In genomic region chr21:14562959-14563358, GRCh38 we compare ENCODE assay signal across 24 cellular contexts. TPM values are rescaled to one million over a fixed set of nuclear protein-coding genes. Genes with fewer than 3 reads are reported as not detected.
DNase-seq lines count a peak whose midpoint lies in the region; ATAC-seq, FAIRE-seq and TF ChIP-seq lines count a peak whose summit lies in the region.
"Had no signal": no experiment of that assay in that cellular context is flagged by ENCODE, and none has a peak within 500 bp of the region (broad histone marks: within the 10 kb centered on the region; RNA-seq: fewer than 3 reads in every experiment).

No MANE protein-coding gene starts in this region.

- TF ChIP-seq EP300 in transverse colon (IDR thresholded peaks at IDR 0.05; ENCODE audit: low read depth) (no peak), HepG2 (IDR thresholded peaks at IDR 0.05; ENCODE audit: low read depth in 2 of 2, low read length in 2 of 2) (no peak), HepG2 (CRISPR knock-in tag; IDR thresholded peaks at IDR 0.05; ENCODE audit: borderline replicate concordance) (no peak)

- no peak overlapping the region for H3K56ac ChIP-seq in IMR-90 (ENCODE audit: extremely low read depth, insufficient read depth, low read length)

- CTCF ChIA-PET in MCF 10A (lab: Yijun Ruan, JAX) (no interaction called here), IMR-90 (lab: Yijun Ruan, JAX) (no interaction called here), HepG2 (lab: Yijun Ruan, JAX; ENCODE audit: low intra/inter-chr PET ratio, low total read pairs) (no interaction called here)

- H3K27me3 ChIP-seq in breast epithelium (no peaks in the 10 kb centered on the region), IMR-90 (ENCODE audit: control insufficient read depth, insufficient read depth, low read length) (no peaks in the 10 kb centered on the region), transverse colon (no peaks in the 10 kb centered on the region), HepG2 (ENCODE audit: control insufficient read depth in 1 of 2, insufficient read depth in 2 of 2, low read length in 2 of 2) (no peaks in the 10 kb centered on the region)
- H3K27me3 ChIP-seq: BLaER1 treated with 17β-estradiol and CSF1 and Interleukin-3, amounts not matched to agents 10 nM and 100 nM had no signal

- H3K4me2 ChIP-seq in IMR-90 (ENCODE audit: low read depth, low read length) = no peak overlapping the region
- H3K4me2 ChIP-seq in HepG2 (ENCODE audit: low read depth, low read length) = no peak overlapping the region
- H3K4me2 ChIP-seq: BLaER1 treated with 17β-estradiol and CSF1 and Interleukin-3, amounts not matched to agents 10 nM and 100 nM had no signal

- H3K9me3 Mint-ChIP-seq in MCF 10A (ENCODE audit: unreplicated experiment) = peaks cover 33% of the 10 kb centered on the region

- no peak overlapping the region for H4K5ac ChIP-seq in IMR-90 (ENCODE audit: low read depth, low read length)

- FAIRE-seq in islet of Langerhans (lab: Jason Lieb, UNC) = peak; percentile 88
- FAIRE-seq in HepG2 (lab: Jason Lieb, UNC) = no peak
- FAIRE-seq: A204.1, D721Med, G401.6, GM12891, GM19239 had no signal

- H2AK9ac ChIP-seq in IMR-90 (replicated peaks; ENCODE audit: low read depth, low read length, poor library complexity) = no peak overlapping the region

- H3K79me2 ChIP-seq in HepG2 (ENCODE audit: insufficient read depth, low read length) = no peaks in the 10 kb centered on the region

- intact Hi-C loops in MCF 10A (cut with micrococcal nuclease) = no loop called here
- intact Hi-C loops in breast epithelium (cut with DNase I; ENCODE audit: low total_unique reads) = no loop called here
- intact Hi-C loops in IMR-90 (cut with micrococcal nuclease) = no loop called here
- intact Hi-C loops in transverse colon (cut with DNase I; ENCODE audit: low total_unique reads) = no loop called here
- intact Hi-C loops in HepG2 (cut with micrococcal nuclease; ENCODE audit: unreplicated experiment) = no loop called here

- H3K23ac ChIP-seq in IMR-90 (ENCODE audit: low read depth, low read length) = no peak overlapping the region

- H3K9me3 ChIP-seq in breast epithelium = no peaks in the 10 kb centered on the region
- H3K9me3 ChIP-seq in IMR-90 (ENCODE audit: control insufficient read depth, insufficient read depth, low read length) = peaks cover 4% of the 10 kb centered on the region
- H3K9me3 ChIP-seq in transverse colon = peaks cover 0 to 6% of the 10 kb centered on the region in 2 donors
- 0 out of 2 replicates have a peak, but pooled peaks cover 6% of the 10 kb centered on the region for H3K9me3 ChIP-seq in HepG2 (ENCODE audit: low read length)
- H3K9me3 ChIP-seq: Caco-2 had no signal

- no peak overlapping the region for H3K14ac ChIP-seq in IMR-90 (replicated peaks; ENCODE audit: low read depth, low read length)

- no peaks in the 10 kb centered on the region for H3K27me3 Mint-ChIP-seq in MCF 10A (ENCODE audit: insufficient read depth, unreplicated experiment)
- H3K27me3 Mint-ChIP-seq: B cell; CD4-positive, alpha-beta T cell had no signal

- TF ChIP-seq POLR2A in breast epithelium (IDR thresholded peaks at IDR 0.05) (no peak), IMR-90 (IDR thresholded peaks at IDR 0.05; ENCODE audit: low read depth, low read length) (no peak), transverse colon (IDR thresholded peaks at IDR 0.05) (no peak), HepG2 (IDR thresholded peaks at IDR 0.05; ENCODE audit: insufficient read depth in 1 of 2, low read depth in 2 of 2, low read length in 2 of 2) (no peak)

- no peak overlapping the region for H3K4me3 ChIP-seq in breast epithelium
- H3K4me3 ChIP-seq in IMR-90 (ENCODE audit: insufficient read depth, low read depth, low read length) = no peak overlapping the region
- no peak overlapping the region for H3K4me3 ChIP-seq in transverse colon
- no peak overlapping the region for H3K4me3 ChIP-seq in HepG2 (replicated peaks in 1 of 3; ENCODE audit: insufficient read depth in 1 of 3, low read depth in 2 of 3, low read length in 3 of 3)
- H3K4me3 ChIP-seq: BLaER1 treated with 17β-estradiol and CSF1 and Interleukin-3, amounts not matched to agents 10 nM and 100 nM had no signal

- H4K8ac ChIP-seq in IMR-90 (ENCODE audit: low read depth in 2 of 2, low read length in 2 of 2) = no peak overlapping the region

- no peak overlapping the region for H3K4ac ChIP-seq in IMR-90 (ENCODE audit: low read depth, low read length)

- no peak overlapping the region for H3K4me3 Mint-ChIP-seq in MCF 10A (ENCODE audit: unreplicated experiment)
- H3K4me3 Mint-ChIP-seq: B cell; CD4-positive, alpha-beta T cell; CD8-positive, alpha-beta T cell had no signal

- H3K36me3 Mint-ChIP-seq in MCF 10A (ENCODE audit: insufficient read depth, unreplicated experiment) = peaks cover 4% of the 10 kb centered on the region
- H3K36me3 Mint-ChIP-seq: CD8-positive, alpha-beta T cell had no signal

- no peak for DNase-seq in MCF 10A (ENCODE audit: unreplicated experiment)
- DNase-seq in breast epithelium (ENCODE audit: low spot score in 2 of 2) = no peak
- DNase-seq in IMR-90 = no peak
- DNase-seq in transverse colon = no peak
- DNase-seq in HepG2 (ENCODE audit: low spot score) = no peak
- DNase-seq: 8988T; AML-193; Caco-2; Calu3; CD4-positive, alpha-beta T cell; CD8-positive, alpha-beta T cell; DMS79 treated with DMSO at 0.1 percent for 48 hours; GF-D8 had no signal

- no peak overlapping the region for H2BK120ac ChIP-seq in IMR-90 (ENCODE audit: low read depth, low read length)

- H3K4me1 ChIP-seq in breast epithelium (no peaks in the 10 kb centered on the region), IMR-90 (ENCODE audit: control insufficient read depth, insufficient read depth, low read length) (no peaks in the 10 kb centered on the region), transverse colon (no peaks in the 10 kb centered on the region), HepG2 (ENCODE audit: insufficient read depth, low read length) (no peaks in the 10 kb centered on the region)
- H3K4me1 ChIP-seq: Caco-2 had no signal

- BruUV-seq in MCF 10A (replicated peaks; lab: Mats Ljungman, UMichigan) = no TSS peak
- BruUV-seq in IMR-90 (replicated peaks; lab: Mats Ljungman, UMichigan) = no TSS peak
- no TSS peak for BruUV-seq in HepG2 (replicated peaks; lab: Mats Ljungman, UMichigan)

- H3K27ac Mint-ChIP-seq in MCF 10A (ENCODE audit: low read depth, unreplicated experiment) = peak overlapping the region; percentile 67
- H3K27ac Mint-ChIP-seq: B cell; CD4-positive, alpha-beta T cell; CD8-positive, alpha-beta T cell had no signal

- POLR2A ChIA-PET in MCF 10A (lab: Yijun Ruan, JAX) = interaction anchor here (0.8 to 1.1 kb wide), 2 partner anchors 8 to 39 kb away, joined by 3 to 4 read pairs; no protein-coding TSS in a partner anchor
- POLR2A ChIA-PET in IMR-90 (lab: Charles Lee; ENCODE audit: unreplicated experiment) = no interaction called here
- POLR2A ChIA-PET in HepG2 (lab: Yijun Ruan, JAX) = no interaction called here

- no peak overlapping the region for H2BK5ac ChIP-seq in IMR-90 (ENCODE audit: low read depth, low read length, poor library complexity, severe bottlenecking)

- dilution Hi-C loops in IMR-90 (cut with HindIII; ENCODE audit: low sequenced_read_pairs, unreplicated experiment) = no loop called here

- no peaks in the 10 kb centered on the region for H3K79me1 ChIP-seq in IMR-90 (ENCODE audit: low read depth in 1 of 2, low read length in 2 of 2)

- H4K91ac ChIP-seq in IMR-90 (ENCODE audit: insufficient read depth, low read depth, low read length) = no peak overlapping the region

- H4K20me1 ChIP-seq in IMR-90 (ENCODE audit: insufficient read depth, low read length) (no peaks in the 10 kb centered on the region), HepG2 (ENCODE audit: insufficient read depth, low read length) (no peaks in the 10 kb centered on the region)
- H4K20me1 ChIP-seq: BLaER1 treated with 17β-estradiol and CSF1 and Interleukin-3, amounts not matched to agents 10 nM and 100 nM had no signal

- ATAC-seq in IMR-90 (ENCODE audit: low read depth) = no peak
- no peak for ATAC-seq in HG03521 (IDR thresholded peaks at IDR 0.05; ENCODE audit: unreplicated experiment)
- ATAC-seq in HepG2 = no peak
- ATAC-seq: CD8-positive, alpha-beta T cell had no signal

- H3K36me3 ChIP-seq in breast epithelium (no peaks in the 10 kb centered on the region), IMR-90 (ENCODE audit: control insufficient read depth, insufficient read depth, low read length) (no peaks in the 10 kb centered on the region), transverse colon (no peaks in the 10 kb centered on the region), HepG2 (replicated peaks in 1 of 2; ENCODE audit: control insufficient read depth in 1 of 2, insufficient read depth in 2 of 2, low read length in 2 of 2) (no peaks in the 10 kb centered on the region)
- H3K36me3 ChIP-seq: BLaER1 treated with 17β-estradiol and CSF1 and Interleukin-3, amounts not matched to agents 10 nM and 100 nM had no signal

- H3K9ac ChIP-seq in IMR-90 (ENCODE audit: low read depth, low read length) (no peak overlapping the region), HepG2 (ENCODE audit: insufficient read depth, low read depth, low read length) (no peak overlapping the region)
- H3K9ac ChIP-seq: BLaER1 treated with 17β-estradiol and CSF1 and Interleukin-3, amounts not matched to agents 10 nM and 100 nM had no signal

- H2BK20ac ChIP-seq in IMR-90 (ENCODE audit: low read depth, low read length) = no peak overlapping the region

- no peak for TF ChIP-seq RAD21 in IMR-90 (IDR thresholded peaks at IDR 0.05; ENCODE audit: low read length)
- TF ChIP-seq RAD21 in HepG2 (CRISPR knock-in tag; IDR thresholded peaks at IDR 0.05) = no peak

- peaks cover 6% of the 10 kb centered on the region for H3K4me1 Mint-ChIP-seq in MCF 10A (ENCODE audit: insufficient read depth, unreplicated experiment)

- TF ChIP-seq CTCF in MCF 10A (IDR thresholded peaks at IDR 0.05; ENCODE audit: unreplicated experiment) (no peak), breast epithelium (IDR thresholded peaks at IDR 0.05) (no peak), IMR-90 (conservative IDR thresholded peaks at IDR 0.05; ENCODE audit: low read depth, low read length) (no peak), transverse colon (IDR thresholded peaks at IDR 0.05) (no peak), HepG2 (CRISPR knock-in tag; IDR thresholded peaks at IDR 0.05) (no peak)

- H3K27ac ChIP-seq in breast epithelium (no peak overlapping the region), IMR-90 (ENCODE audit: insufficient read depth, low read length) (no peak overlapping the region), transverse colon (no peak overlapping the region), HepG2 (ENCODE audit: extremely low read length, insufficient read depth, low read length) (no peak overlapping the region)
- H3K27ac ChIP-seq: BLaER1 treated with 17β-estradiol and CSF1 and Interleukin-3, amounts not matched to agents 10 nM and 100 nM; C4-2B had no signal

- no peak overlapping the region for H2BK15ac ChIP-seq in IMR-90 (ENCODE audit: low read depth, low read length)

- no peak overlapping the region for H3K18ac ChIP-seq in IMR-90 (ENCODE audit: low read depth, low read length)

- H3K9me1 ChIP-seq in IMR-90 (ENCODE audit: insufficient read depth, low read length) = no peaks in the 10 kb centered on the region

- no peak overlapping the region for H2AK5ac ChIP-seq in IMR-90 (ENCODE audit: low read depth, low read length)

- H2AFZ ChIP-seq in IMR-90 (replicated peaks; ENCODE audit: low read length, poor library complexity) (no peak overlapping the region), HepG2 (ENCODE audit: low read length) (no peak overlapping the region)

- in situ Hi-C loops in IMR-90 (cut with MboI; ENCODE audit: low sequenced_read_pairs) (no loop called here), transverse colon (cut with MboI; ENCODE audit: low pct_ligation_motif_present in 1 of 4, low pct_unique_long_range_greater_than_20kb in 1 of 4, low sequenced_read_pairs in 3 of 4) (no loop called here), HepG2 (cut with HindIII; ENCODE audit: extremely low pct_ligation_motif_present, low pct_unique_long_range_greater_than_20kb) (no loop called here)

RNA-seq across cellular contexts. Expression of gene SAMSN1, which starts 16.8 kb away (rescaled TPM):
- total RNA-seq in MCF 10A (2022) (2.3 and 6.8 TPM in 2 replicates), breast epithelium (10 to 100 TPM in 2 of 3 donors, 1 to 10 TPM in 1; 7.5 to 15.4 (median 11.4) TPM), IMR-90 (2012; rRNA removed) (not detected in 2 replicates), transverse colon (1 to 10 TPM; 1.6 to 9.5 (median 5.2) TPM), HepG2 (2016; rRNA removed; fragmentation: Illumina TruSeq; extraction: Trizol) (not detected in 2 replicates)
- polyA plus RNA-seq in IMR-90 (2012; rRNA removed) (not detected in 2 replicates), HepG2 (2011; rRNA removed) (0.09 and 0.12 TPM in 2 replicates)
- polyA plus RNA-seq in IMR-90 (2012; cell fraction: cytosol; rRNA removed) = not detected in 2 replicates
- 0.03 TPM in 1 of 2 replicates, not detected in the other for polyA plus RNA-seq in IMR-90 (2012; cell fraction: nucleus; rRNA removed; ENCODE audit: low replicate concordance)
- total RNA-seq in HepG2 (2016; cell fraction: cytosol; rRNA removed; fragmentation: Illumina TruSeq; extraction: Trizol; ENCODE audit: low read depth) = not detected in 2 replicates
- not detected in 2 replicates for total RNA-seq in HepG2 (2016; cell fraction: insoluble cytoplasmic fraction; rRNA removed; fragmentation: Illumina TruSeq; extraction: Trizol)
- total RNA-seq in HepG2 (2016; cell fraction: membrane; rRNA removed; fragmentation: Illumina TruSeq; extraction: Trizol) = not detected in 2 replicates
- total RNA-seq in HepG2 (2016; cell fraction: nucleus; rRNA removed; fragmentation: Illumina TruSeq; extraction: Trizol) = not detected in 2 replicates
- not detected in 2 replicates for polyA plus RNA-seq in HepG2 (2011; cell fraction: cytosol; rRNA removed)
- polyA plus RNA-seq in HepG2 (2011; cell fraction: nucleus; rRNA removed) = 0.06 and 0.17 TPM in 2 replicates
- 0.07 TPM in 1 of 2 replicates, not detected in the other for polyA plus RNA-seq in HepG2 (2012)
- polyA plus RNA-seq in HepG2 (2016; cell fraction: cytosol; fragmentation: Illumina TruSeq; extraction: Trizol; ENCODE audit: low read depth) = not detected in 2 replicates
- not detected in 2 replicates for polyA plus RNA-seq in HepG2 (2016; cell fraction: insoluble cytoplasmic fraction; fragmentation: Illumina TruSeq; extraction: Trizol; ENCODE audit: low read depth)
- not detected in 2 replicates for polyA plus RNA-seq in HepG2 (2016; cell fraction: membrane; fragmentation: Illumina TruSeq; extraction: Trizol; ENCODE audit: low read depth)
- 0.26 TPM in 1 of 2 replicates, not detected in the other for polyA plus RNA-seq in HepG2 (2016; cell fraction: nucleus; fragmentation: Illumina TruSeq; extraction: Trizol; ENCODE audit: insufficient read depth, low read depth)
- polyA minus RNA-seq in HepG2 (2011; rRNA and poly(A)+ RNA removed; ENCODE audit: low replicate concordance) = 0.37 TPM in 1 of 2 replicates, not detected in the other
- not detected in 2 replicates for polyA minus RNA-seq in HepG2 (2011; cell fraction: cytosol; rRNA and poly(A)+ RNA removed)
- not detected in 2 replicates for polyA minus RNA-seq in HepG2 (2011; cell fraction: nucleus; rRNA and poly(A)+ RNA removed)
- total RNA-seq: Caco-2 had no signal
- polyA plus RNA-seq: BJ had no signal
